In the genomic region with DNA sequence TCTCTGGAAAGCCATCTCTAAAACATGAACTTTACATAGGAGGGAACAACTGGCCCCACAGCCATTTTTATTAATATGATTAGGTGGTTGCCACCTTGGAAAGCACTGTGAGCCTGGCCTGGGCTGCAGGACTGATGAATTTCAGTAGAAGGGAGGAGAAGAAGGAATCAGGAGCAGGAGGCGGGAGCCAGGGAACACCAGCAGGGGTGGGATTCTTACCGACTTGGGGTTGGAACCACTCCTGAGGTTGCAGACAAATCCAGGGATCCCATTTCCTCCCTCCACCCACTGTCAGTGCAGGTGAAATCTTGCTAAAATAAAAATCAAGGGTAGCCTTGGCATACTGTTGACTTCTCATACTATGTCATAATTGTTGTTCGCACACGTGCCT, we compare ENCODE assay signal across 20 cellular contexts. TPM values are rescaled to one million over a fixed set of nuclear protein-coding genes. Genes with fewer than 3 reads are reported as not detected.
A peak's percentile ranks its signal among the peaks of the same experiment; 100 is the strongest.
DNase-seq lines count a peak whose midpoint lies in the region; ATAC-seq and TF ChIP-seq lines count a peak whose summit lies in the region.
"Had no signal": no experiment of that assay in that cellular context is flagged by ENCODE, and none has a peak within 500 bp of the region (broad histone marks: within the 10 kb centered on the region; RNA-seq: fewer than 3 reads in every experiment).

No MANE protein-coding gene starts in this region.

- TF ChIP-seq POLR2A in esophagus squamous epithelium (IDR thresholded peaks at IDR 0.05), result no peak

- peak overlapping the region; percentile 71 for H3K4me2 ChIP-seq in OCI-LY3 (ENCODE audit: low read length)

- no peaks in the 10 kb centered on the region for H3K9me3 Mint-ChIP-seq in activated CD4-positive, alpha-beta T cell treated with anti-CD3 and anti-CD28 coated beads, Interleukin-2, amount 10 ng/mL, durations not matched to agents 24 days and 14 days
- H3K9me3 Mint-ChIP-seq: CD4-positive, alpha-beta T cell; nephron had no signal

- H3K9me3 ChIP-seq in OCI-LY3 (ENCODE audit: insufficient read depth, low read length), result no peaks in the 10 kb centered on the region
- H3K9me3 ChIP-seq in esophagus squamous epithelium, result no peaks in the 10 kb centered on the region
- H3K9me3 ChIP-seq: MG63 had no signal

- TF ChIP-seq CTCF in OCI-LY3 (IDR thresholded peaks at IDR 0.05; ENCODE audit: low read depth, low read length) (no peak), esophagus squamous epithelium (IDR thresholded peaks at IDR 0.05) (no peak)

- H3K27ac Mint-ChIP-seq in activated CD4-positive, alpha-beta T cell treated with anti-CD3 and anti-CD28 coated beads, Interleukin-2, amount 10 ng/mL, durations not matched to agents 24 days and 14 days, result peak overlapping the region; percentile 51
- H3K27ac Mint-ChIP-seq: CD4-positive, alpha-beta T cell; nephron had no signal

- H2AFZ ChIP-seq in OCI-LY3 (ENCODE audit: low read depth, low read length), result no peak overlapping the region
- H2AFZ ChIP-seq: GM23248 had no signal

- peak; percentile 51 for DNase-seq in activated CD4-positive, alpha-beta T cell treated with anti-CD3 and anti-CD28 coated beads, Interleukin-2, amount 10 ng/mL, durations not matched to agents 24 days and 14 days
- DNase-seq in activated CD4-positive, alpha-beta T cell treated with anti-CD3 and anti-CD28 coated beads for 4 hours, result no peak
- no peak for DNase-seq in esophagus squamous epithelium (lab: John Stamatoyannopoulos, UW)
- no peak for DNase-seq in NCI-H2171 (lab: John Stamatoyannopoulos, UW)
- DNase-seq: amniotic stem cell; glutamatergic neuron; NCI-H1694; NCI-H2227 treated with DMSO at 0.1 percent for 48 hours; stimulated activated CD4-positive, alpha-beta T cell treated with anti-CD3 and anti-CD28 coated beads, Interleukin-15, amount 100 ng/mL, for 24 hours; stimulated activated naive CD4-positive, alpha-beta T cell treated with Interleukin-2 at 50 U/mL for 16 hours; SW 1271 had no signal

- ATAC-seq in HG02970 (IDR thresholded peaks at IDR 0.05; ENCODE audit: low FRiP score, unreplicated experiment), result no peak
- ATAC-seq in HG03457 (IDR thresholded peaks at IDR 0.05; ENCODE audit: unreplicated experiment), result no peak

- no peaks in the 10 kb centered on the region for H3K36me3 ChIP-seq in OCI-LY3 (replicated peaks; ENCODE audit: low read depth, low read length)
- H3K36me3 ChIP-seq in esophagus squamous epithelium, result no peaks in the 10 kb centered on the region
- H3K36me3 ChIP-seq: MG63 had no signal

- H3K4me1 ChIP-seq in OCI-LY3 (ENCODE audit: low read length) (peaks cover 45% of the 10 kb centered on the region), esophagus squamous epithelium (peaks cover 13 to 49% (median 38%) of the 10 kb centered on the region in 3 donors)

- H3K27me3 Mint-ChIP-seq in activated CD4-positive, alpha-beta T cell treated with anti-CD3 and anti-CD28 coated beads, Interleukin-2, amount 10 ng/mL, durations not matched to agents 24 days and 14 days, result peaks cover 2% of the 10 kb centered on the region
- H3K27me3 Mint-ChIP-seq: CD4-positive, alpha-beta T cell had no signal

- peak overlapping the region; percentile 34; the same call in 1 of the 2 replicates for H3K27ac ChIP-seq in OCI-LY3 (ENCODE audit: low read length)
- H3K27ac ChIP-seq in esophagus squamous epithelium, result peak overlapping the region; percentile 15 to 55 (median 45)
- peak overlapping the region in 12 of 21 experiments; percentile 2 to 70 (median 44) for H3K27ac ChIP-seq in skin epidermis
- H3K27ac ChIP-seq: GM23248 had no signal

- no peaks in the 10 kb centered on the region for H3K79me2 ChIP-seq in OCI-LY3 (ENCODE audit: low read length)

- no peaks in the 10 kb centered on the region for H3K27me3 ChIP-seq in OCI-LY3 (ENCODE audit: low read depth, low read length)
- H3K27me3 ChIP-seq in esophagus squamous epithelium, result no peaks in the 10 kb centered on the region
- H3K27me3 ChIP-seq: MG63 had no signal

- H3K4me1 Mint-ChIP-seq in activated CD4-positive, alpha-beta T cell treated with anti-CD3 and anti-CD28 coated beads, Interleukin-2, amount 10 ng/mL, durations not matched to agents 24 days and 14 days, result peaks cover 24% of the 10 kb centered on the region
- H3K4me1 Mint-ChIP-seq: nephron had no signal

- intact Hi-C loops in activated CD4-positive, alpha-beta T cell treated with anti-CD3 and anti-CD28 coated beads, Interleukin-2, amount 10 ng/mL, durations not matched to agents 24 days and 14 days (cut with micrococcal nuclease), result loop anchor here (5.0 kb wide), 1 partner anchor 34 kb away; no protein-coding TSS in a partner anchor
- intact Hi-C loops in esophagus squamous epithelium (cut with DNase I), result no loop called here

- no peaks in the 10 kb centered on the region for H4K20me1 ChIP-seq in OCI-LY3 (ENCODE audit: insufficient read depth, low read length)

- H3K4me3 ChIP-seq in OCI-LY3 (ENCODE audit: low read length), result no peak overlapping the region; the same call in 1 of the 2 replicates
- H3K4me3 ChIP-seq in esophagus squamous epithelium, result no peak overlapping the region
- no peak overlapping the region for H3K4me3 ChIP-seq in skin epidermis
- H3K4me3 ChIP-seq: GM23248, lung, MG63 had no signal

- no peak overlapping the region for H3K4me3 Mint-ChIP-seq in activated CD4-positive, alpha-beta T cell treated with anti-CD3 and anti-CD28 coated beads, Interleukin-2, amount 10 ng/mL, durations not matched to agents 24 days and 14 days
- H3K4me3 Mint-ChIP-seq: CD4-positive, alpha-beta T cell; nephron had no signal

- 60 to 81% methylated on average over 3 to 4 of the region's 4 CpGs for WGBS in esophagus squamous epithelium, 2 donors

- peak overlapping the region; percentile 34; the same call in 1 of the 2 replicates for H3K9ac ChIP-seq in OCI-LY3 (ENCODE audit: low read length)
- H3K9ac ChIP-seq: GM23248 had no signal

- H3K36me3 Mint-ChIP-seq in activated CD4-positive, alpha-beta T cell treated with anti-CD3 and anti-CD28 coated beads, Interleukin-2, amount 10 ng/mL, durations not matched to agents 24 days and 14 days (ENCODE audit: low read depth), result no peaks in the 10 kb centered on the region

RNA-seq across cellular contexts. Expression of a gene that starts 16.9 kb away (rescaled TPM):
- 57.4 and 61.0 TPM in 2 replicates for total RNA-seq in activated CD4-positive, alpha-beta T cell treated with anti-CD3 and anti-CD28 coated beads, Interleukin-2, amount 10 ng/mL, durations not matched to agents 24 days and 14 days
- total RNA-seq in esophagus squamous epithelium, result 10 to 100 TPM in 1 of 4 donors, 1 to 10 TPM in 3; 3.7 to 14.7 (median 6.7) TPM
